In the genomic region with DNA sequence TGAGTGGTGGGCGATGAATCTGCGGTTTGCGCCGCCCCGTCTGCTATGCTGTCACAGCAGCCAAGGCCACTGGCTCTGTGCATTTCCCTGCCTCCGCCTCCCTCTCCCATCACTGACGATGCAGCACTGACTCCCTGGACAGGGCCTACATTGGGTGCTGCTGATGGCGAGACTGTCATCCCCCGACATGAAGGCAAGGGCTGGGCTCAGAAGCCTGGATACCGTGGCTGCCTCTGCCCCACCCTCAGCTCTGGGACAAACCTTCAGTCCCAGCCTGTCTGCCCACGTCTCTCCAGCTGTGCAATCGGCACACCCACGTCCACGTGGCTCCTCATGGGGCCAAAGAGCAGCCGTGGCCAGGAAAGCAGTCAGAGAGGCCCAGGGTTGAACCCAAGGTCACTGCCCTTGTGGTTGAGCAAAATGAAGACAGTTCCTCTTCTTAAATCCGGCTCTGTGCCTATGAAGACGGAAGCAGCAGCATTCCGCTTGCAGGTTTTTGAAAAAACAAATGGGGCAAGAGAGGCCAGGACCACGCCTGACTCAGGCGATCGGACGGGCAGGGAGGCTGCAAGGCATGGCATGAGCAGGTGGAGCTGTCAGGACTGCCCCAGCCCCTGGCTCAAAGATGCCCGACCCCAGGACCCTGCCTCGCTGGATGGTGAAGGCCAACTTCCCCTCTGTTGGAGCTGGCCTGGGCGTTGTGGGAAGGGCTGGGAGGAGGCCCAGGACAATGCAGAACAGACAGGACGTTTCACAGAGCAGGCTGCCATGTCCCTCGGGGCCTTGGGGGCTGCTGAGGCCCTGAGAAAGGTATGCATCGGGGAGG, we compare ENCODE assay signal across 14 cellular contexts.
DNase-seq lines count a peak whose midpoint lies in the region; ATAC-seq and TF ChIP-seq lines count a peak whose summit lies in the region.
"Had no signal": no experiment of that assay in that cellular context is flagged by ENCODE, and none has a peak within 500 bp of the region (broad histone marks: within the 10 kb centered on the region; RNA-seq: fewer than 3 reads in every experiment).

No MANE protein-coding gene starts in this region.

- H3K27me3 ChIP-seq in upper lobe of right lung, result no peaks in the 10 kb centered on the region

- no peaks in the 10 kb centered on the region for H3K9me3 ChIP-seq in upper lobe of right lung

- in situ Hi-C loops in GM13976 (cut with MboI; ENCODE audit: low sequenced_read_pairs, unreplicated experiment), result no loop called here

- H3K27ac ChIP-seq in upper lobe of right lung, result no peak overlapping the region

- DNase-seq in SIG-M5 (lab: John Stamatoyannopoulos, UW) (peak; percentile 14), fibroblast of mammary gland (ENCODE audit: low read depth) (peak; percentile 54), mucosa of gallbladder (ENCODE audit: low spot score) (peak; percentile 67), upper lobe of right lung (peak; percentile 93), GM03348 (ENCODE audit: low spot score) (no peak), GM13976 (ENCODE audit: low spot score) (no peak), DMS153 treated with DMSO at 0.1 percent for 48 hours (lab: John Stamatoyannopoulos, UW; ENCODE audit: unreplicated experiment) (no peak), NCI-H2107 treated with DMSO at 0.1 percent for 48 hours (lab: John Stamatoyannopoulos, UW; ENCODE audit: unreplicated experiment) (no peak)
- DNase-seq: DMS79; effector memory CD4-positive, alpha-beta T cell; NCI-H1930; PC-3; stimulated activated CD4-positive, alpha-beta T cell treated with anti-CD3 and anti-CD28 coated beads, Interleukin-4, amount 100 ng/mL, for 1 hour had no signal

- peak; percentile 92 for ATAC-seq in upper lobe of right lung
- ATAC-seq: activated naive CD4-positive, alpha-beta T cell treated with anti-CD3 and anti-CD28 coated beads, Interleukin-2, amount 50 U/mL, for 72 hours; PC-3 had no signal

- H3K4me3 ChIP-seq in fibroblast of mammary gland (ENCODE audit: control insufficient read depth, low read depth, low read length), result no peak overlapping the region
- peak overlapping the region; percentile 28 for H3K4me3 ChIP-seq in upper lobe of right lung

- intact Hi-C loops in upper lobe of right lung (cut with DNase I), result no loop called here

- H3K36me3 ChIP-seq in upper lobe of right lung, result no peaks in the 10 kb centered on the region

- TF ChIP-seq CTCF in fibroblast of mammary gland (conservative IDR thresholded peaks at IDR 0.05; ENCODE audit: control insufficient read depth, insufficient read depth, low read depth, low read length), result no peak
- TF ChIP-seq CTCF in upper lobe of right lung (IDR thresholded peaks at IDR 0.05), result no peak
- no peak for TF ChIP-seq CTCF in GM13976 (IDR thresholded peaks at IDR 0.05; ENCODE audit: borderline replicate concordance, control extremely low read depth, extremely low read depth, insufficient read depth, missing control alignments)

- peaks cover 4% of the 10 kb centered on the region for H3K4me1 ChIP-seq in upper lobe of right lung

Comparison
In these comparisons a context has a peak if more than half of its experiments do, and no peak if none do; other contexts are left out.
1. DNase-seq: peak in SIG-M5 (single experiment), fibroblast of mammary gland (single experiment), mucosa of gallbladder (single experiment) and upper lobe of right lung (single experiment); none in GM03348 (single experiment), GM13976 (single experiment), DMS153 treated with DMSO at 0.1 percent for 48 hours (single experiment) and NCI-H2107 treated with DMSO at 0.1 percent for 48 hours (single experiment).